In the genomic region with DNA sequence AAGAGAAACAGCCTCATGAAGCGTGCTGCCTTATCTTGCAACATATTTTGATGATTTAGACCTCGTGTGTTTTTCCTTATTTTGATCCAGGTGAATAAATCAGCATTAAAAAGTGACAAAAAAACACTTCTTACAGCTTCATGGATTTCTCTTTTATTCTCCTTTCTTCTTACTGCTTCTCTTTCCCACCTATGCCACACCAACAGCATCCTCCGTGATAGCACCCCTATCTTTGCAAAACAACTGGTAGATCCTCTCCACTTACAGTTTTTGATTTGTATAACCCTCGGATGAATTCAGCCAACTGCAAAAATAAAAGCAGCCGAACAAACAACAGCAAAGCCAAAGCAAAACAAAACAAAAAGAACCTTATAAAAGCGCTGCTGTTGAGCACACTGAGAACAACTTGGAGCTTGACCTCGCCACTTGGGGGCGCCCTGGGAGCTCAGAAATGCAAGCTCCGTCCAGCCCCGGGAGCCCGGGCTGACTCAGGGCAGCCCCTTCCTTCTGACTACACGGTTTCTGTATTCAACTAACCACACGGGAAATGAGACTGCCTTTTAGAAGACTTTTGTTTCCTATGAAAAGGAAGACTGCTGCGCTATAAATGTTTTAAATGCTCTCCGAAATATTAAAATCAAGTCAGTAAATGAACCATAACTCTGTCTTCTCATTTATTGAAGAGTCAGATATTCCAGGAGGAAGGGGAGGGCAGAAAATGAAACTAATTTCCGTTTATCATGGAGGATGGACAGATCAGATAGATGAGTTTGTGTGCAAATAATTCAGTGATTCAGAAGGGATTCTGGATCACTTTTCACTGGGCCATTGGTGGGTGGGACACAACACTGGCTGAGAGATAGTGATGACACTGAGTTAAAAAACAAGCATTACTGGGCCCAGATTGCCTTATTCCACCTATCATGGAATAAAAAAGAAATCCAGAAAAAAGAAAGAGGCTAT, we compare ENCODE assay signal across 8 cellular contexts.
A peak's percentile ranks its signal among the peaks of the same experiment; 100 is the strongest.
DNase-seq lines count a peak whose midpoint lies in the region; ATAC-seq and TF ChIP-seq lines count a peak whose summit lies in the region.
"Not testable (repeated sequence)": the region's sequence is repeated elsewhere in the genome, so short reads cannot be mapped to it uniquely, and the experiment has no call there.

No MANE protein-coding gene starts in this region.

- H3K27me3 Mint-ChIP-seq in activated naive CD4-positive, alpha-beta T cell treated with anti-CD3 and anti-CD28 coated beads, Interleukin-2, amount 10 ng/mL, durations not matched to agents 7 days and 5 days, result peaks cover 25% of the 10 kb centered on the region
- H3K27me3 Mint-ChIP-seq in stimulated activated naive CD8-positive, alpha-beta T cell treated with anti-CD3 and anti-CD28 coated beads, Interleukin-15, amount 100 ng/mL, for 72 hours, result not testable (repeated sequence)

- H3K27ac ChIP-seq in heart left ventricle, sigmoid colon: not testable (repeated sequence)

- CTCF ChIA-PET in activated naive CD4-positive, alpha-beta T cell treated with anti-CD3 and anti-CD28 coated beads, Interleukin-2, amount 10 ng/mL, durations not matched to agents 7 days and 5 days (lab: Charles Lee), result not testable (repeated sequence)

- H3K9me3 ChIP-seq in heart left ventricle, sigmoid colon: not testable (repeated sequence)

- TF ChIP-seq POLR2A in heart left ventricle (IDR thresholded peaks at IDR 0.05); sigmoid colon (IDR thresholded peaks at IDR 0.05): not testable (repeated sequence)

- H3K36me3 ChIP-seq in heart left ventricle, sigmoid colon: not testable (repeated sequence)

- not testable (repeated sequence) for H3K4me1 ChIP-seq in heart left ventricle, sigmoid colon

- peak; percentile 40 for TF ChIP-seq CTCF in GM12873 (IDR thresholded peaks at IDR 0.05; ENCODE audit: insufficient read depth, low read depth, low read length, missing control alignments)
- TF ChIP-seq CTCF in heart left ventricle (IDR thresholded peaks at IDR 0.05), result peak in 11 of 12 donors; percentile 14 to 48 (median 34)
- TF ChIP-seq CTCF in sigmoid colon (IDR thresholded peaks at IDR 0.05), result peak in 1 of 4 experiments; percentile 42

- intact Hi-C loops in heart left ventricle (cut with DNase I); sigmoid colon (cut with DNase I): not testable (repeated sequence)

- H3K4me3 Mint-ChIP-seq in activated naive CD4-positive, alpha-beta T cell treated with anti-CD3 and anti-CD28 coated beads, Interleukin-2, amount 10 ng/mL, durations not matched to agents 7 days and 5 days; stimulated activated naive CD8-positive, alpha-beta T cell treated with anti-CD3 and anti-CD28 coated beads, Interleukin-15, amount 100 ng/mL, for 72 hours: not testable (repeated sequence)

- H3K9me3 Mint-ChIP-seq in activated naive CD4-positive, alpha-beta T cell treated with anti-CD3 and anti-CD28 coated beads, Interleukin-2, amount 10 ng/mL, durations not matched to agents 7 days and 5 days; stimulated activated naive CD8-positive, alpha-beta T cell treated with anti-CD3 and anti-CD28 coated beads, Interleukin-15, amount 100 ng/mL, for 72 hours: not testable (repeated sequence)

- ATAC-seq in GM21526 (IDR thresholded peaks at IDR 0.05; ENCODE audit: low FRiP score, unreplicated experiment), result peak; percentile 88
- ATAC-seq in HG03175 (IDR thresholded peaks at IDR 0.05; ENCODE audit: unreplicated experiment), result peak; percentile 95
- peak; percentile 61 to 94 (median 88) for ATAC-seq in heart left ventricle
- ATAC-seq in stimulated activated naive CD8-positive, alpha-beta T cell treated with anti-CD3 and anti-CD28 coated beads, Interleukin-15, amount 100 ng/mL, for 72 hours, result peak; percentile 100

- H3K4me3 ChIP-seq in heart left ventricle, sigmoid colon: not testable (repeated sequence)

- WGBS in heart left ventricle, 4 donors, result 15 to 34% (median 18%) methylated on average over 5 to 11 of the region's 16 CpGs
- 21 to 23% methylated on average over 10 of the region's 16 CpGs for WGBS in sigmoid colon, 2 donors

- DNase-seq in activated CD4-positive, CD25-positive, alpha-beta regulatory T cell treated with anti-CD3 and anti-CD28 coated beads, Interleukin-2, amount 50 U/mL, for 16 hours (ENCODE audit: low read depth, low spot score), result peak; percentile 68
- DNase-seq in activated naive CD4-positive, alpha-beta T cell treated with anti-CD3 and anti-CD28 coated beads, Interleukin-2, amount 10 ng/mL, durations not matched to agents 7 days and 5 days, result peak; percentile 92
- DNase-seq in heart left ventricle (peak; percentile 61 to 91 (median 73)), sigmoid colon (peak; percentile 89)
- peak; percentile 85 to 90 for DNase-seq in stimulated activated naive CD8-positive, alpha-beta T cell treated with anti-CD3 and anti-CD28 coated beads, Interleukin-15, amount 100 ng/mL, for 72 hours

- not testable (repeated sequence) for H3K36me3 Mint-ChIP-seq in activated naive CD4-positive, alpha-beta T cell treated with anti-CD3 and anti-CD28 coated beads, Interleukin-2, amount 10 ng/mL, durations not matched to agents 7 days and 5 days

- H3K27me3 ChIP-seq in heart left ventricle, result peaks cover 0 to 16% (median 0%) of the 10 kb centered on the region in 9 donors
- not testable (repeated sequence) for H3K27me3 ChIP-seq in sigmoid colon

- TF ChIP-seq EP300 in sigmoid colon (IDR thresholded peaks at IDR 0.05), result not testable (repeated sequence)

- not testable (repeated sequence) for H3K27ac Mint-ChIP-seq in activated naive CD4-positive, alpha-beta T cell treated with anti-CD3 and anti-CD28 coated beads, Interleukin-2, amount 10 ng/mL, durations not matched to agents 7 days and 5 days; stimulated activated naive CD8-positive, alpha-beta T cell treated with anti-CD3 and anti-CD28 coated beads, Interleukin-15, amount 100 ng/mL, for 72 hours

- not testable (repeated sequence) for H3K4me1 Mint-ChIP-seq in activated naive CD4-positive, alpha-beta T cell treated with anti-CD3 and anti-CD28 coated beads, Interleukin-2, amount 10 ng/mL, durations not matched to agents 7 days and 5 days; stimulated activated naive CD8-positive, alpha-beta T cell treated with anti-CD3 and anti-CD28 coated beads, Interleukin-15, amount 100 ng/mL, for 72 hours
